Comparison of ENCODE assay signal across 8 cellular contexts in genomic region chr1:2194319-2194897, GRCh38. TPM values are rescaled to one million over a fixed set of nuclear protein-coding genes. Genes with fewer than 3 reads are reported as not detected.
DNase-seq lines count a peak whose midpoint lies in the region; ATAC-seq and TF ChIP-seq lines count a peak whose summit lies in the region.

Gene FAAP20, minus strand, starts transcription at chr1:2194772. Its CDS starts 23 bp downstream, at chr1:2194749.

- peak within 1 kb of the TSS; percentile 55 to 79 for H3K4me3 ChIP-seq in gastroesophageal sphincter
- peak within 1 kb of the TSS; percentile 79 to 94 for H3K4me3 ChIP-seq in neutrophil (ENCODE audit: low read depth in 1 of 2, low read length in 1 of 2)
- peak within 1 kb of the TSS; percentile 47 to 84 (median 64) for H3K4me3 ChIP-seq in transverse colon

- no peak for TF ChIP-seq CTCF in gastroesophageal sphincter (IDR thresholded peaks at IDR 0.05)
- TF ChIP-seq CTCF in neutrophil (IDR thresholded peaks at IDR 0.05) = no peak
- TF ChIP-seq CTCF in transverse colon (IDR thresholded peaks at IDR 0.05) = no peak

- H3K4me1 ChIP-seq in gastroesophageal sphincter (peaks cover 6 to 75% (median 53%) of the 10 kb centered on the region in 3 donors), neutrophil (ENCODE audit: control insufficient read depth in 1 of 2, insufficient read depth in 1 of 2, low read depth in 1 of 2, low read length in 1 of 2) (peaks cover 25 to 43% of the 10 kb centered on the region in 2 experiments), transverse colon (peaks cover 36 to 66% (median 50%) of the 10 kb centered on the region in 4 donors)

- no peak for TF ChIP-seq EP300 in gastroesophageal sphincter (IDR thresholded peaks at IDR 0.05)
- no peak for TF ChIP-seq EP300 in transverse colon (IDR thresholded peaks at IDR 0.05; ENCODE audit: low read depth)

- H3K27ac ChIP-seq in gastroesophageal sphincter (peak within 1 kb of the TSS; percentile 94 to 99 (median 96)), neutrophil (peak within 1 kb of the TSS; percentile 87), transverse colon (peak within 1 kb of the TSS; percentile 91 to 97 (median 94))

- intact Hi-C loops in transverse colon (cut with DNase I; ENCODE audit: low total_unique reads) = loop anchor here (10.0 kb wide), 1 partner anchor 1430 kb away; the partner anchor contains the start of gene TPRG1L

- DNase-seq in AML-193 (lab: John Stamatoyannopoulos, UW) (peak; percentile 59), NCI-H774 (lab: John Stamatoyannopoulos, UW) (peak; percentile 11), transverse colon (peak; percentile 77)
- peak; percentile 69 to 86 (median 74) for DNase-seq in activated naive CD4-positive, alpha-beta T cell (lab: John Stamatoyannopoulos, UW)

- in situ Hi-C loops in transverse colon (cut with MboI; ENCODE audit: low pct_ligation_motif_present in 1 of 4, low pct_unique_long_range_greater_than_20kb in 1 of 4, low sequenced_read_pairs in 3 of 4) = loop anchor here (10.0 to 25.0 kb wide), 3 partner anchors 190 to 593 kb away; partner anchors contain the start of genes HES5 (in 1 of the 4) and PANK4 (in 1 of the 4)

- ATAC-seq in HG02981 (IDR thresholded peaks at IDR 0.05; ENCODE audit: unreplicated experiment) (peak; percentile 46), gastroesophageal sphincter (peak; percentile 58)

- H3K27me3 ChIP-seq in gastroesophageal sphincter (no peaks in the 10 kb centered on the region), neutrophil (peaks cover 15% of the 10 kb centered on the region), transverse colon (no peaks in the 10 kb centered on the region)

- H3K9me3 ChIP-seq in gastroesophageal sphincter (no peaks in the 10 kb centered on the region), neutrophil (no peaks in the 10 kb centered on the region), transverse colon (no peaks in the 10 kb centered on the region)

- no peaks in the 10 kb centered on the region for H3K36me3 ChIP-seq in gastroesophageal sphincter
- H3K36me3 ChIP-seq in neutrophil = peaks cover 3% of the 10 kb centered on the region
- H3K36me3 ChIP-seq in transverse colon = no peaks in the 10 kb centered on the region

- TF ChIP-seq POLR2A in GM18526 (IDR thresholded peaks at IDR 0.05; ENCODE audit: extremely low read depth, insufficient read length) (peak; percentile 56), gastroesophageal sphincter (IDR thresholded peaks at IDR 0.05) (peak; percentile 52 to 58), transverse colon (IDR thresholded peaks at IDR 0.05) (no peak)

- whole genome bisulfite sequencing in gastroesophageal sphincter (ENCODE audit: low coverage in 1 of 2), 2 donors = 0% methylated on average over 2 to 9 of the region's 63 CpGs
- 1% methylated on average over 35 of the region's 63 CpGs; no CpG with 5 or more reads in 1 of the 2 donors for WGBS in transverse colon (ENCODE audit: low coverage in 1 of 2), 2 donors

RNA-seq across cellular contexts. Expression of gene FAAP20, which starts in this region (rescaled TPM):
- total RNA-seq in gastroesophageal sphincter = 10 to 100 TPM; 25.8 to 51.1 (median 43.3) TPM
- total RNA-seq in transverse colon = 10 to 100 TPM; 19.4 to 84.5 (median 34.9) TPM

Comparison
In these comparisons a context has a peak if more than half of its experiments do, and no peak if none do; other contexts are left out.
1. Peak in every context shown above with its lines: DNase-seq, ATAC-seq, H3K4me3 ChIP-seq and H3K27ac ChIP-seq.
2. DNase-seq: peak in every context shown above with its lines; median percentile 77 in transverse colon; 74 in activated naive CD4-positive, alpha-beta T cell; 59 in AML-193; 11 in NCI-H774.